Comparison of ENCODE assay signal across 11 cellular contexts in genomic region chr11:30991802-30992512, GRCh38.
"Had no signal": no experiment of that assay in that cellular context is flagged by ENCODE, and none has a peak within 500 bp of the region (broad histone marks: within the 10 kb centered on the region; RNA-seq: fewer than 3 reads in every experiment).

No MANE protein-coding gene starts in this region.

- H3K27me3 ChIP-seq: adrenal gland, gastrocnemius medialis, pancreas, stomach had no signal

- H3K9me3 ChIP-seq: adrenal gland, gastrocnemius medialis, pancreas, stomach, thoracic aorta had no signal

- H3K4me3 ChIP-seq: adrenal gland, coronary artery, gastrocnemius medialis, pancreas, stomach, thoracic aorta had no signal

- H3K36me3 ChIP-seq: adrenal gland, gastrocnemius medialis, pancreas, stomach, thoracic aorta had no signal

- H3K27ac Mint-ChIP-seq: activated CD4-positive, alpha-beta T cell treated with anti-CD3 and anti-CD28 coated beads, Interleukin-2, amount 10 ng/mL, durations not matched to agents 7 days and 5 days had no signal

- H3K27me3 Mint-ChIP-seq: activated CD4-positive, alpha-beta T cell treated with anti-CD3 and anti-CD28 coated beads, Interleukin-2, amount 10 ng/mL, durations not matched to agents 7 days and 5 days had no signal

- H3K4me1 ChIP-seq: adrenal gland, gastrocnemius medialis, pancreas, stomach had no signal

- DNase-seq: activated CD4-positive, alpha-beta T cell treated with anti-CD3 and anti-CD28 coated beads, Interleukin-2, amount 10 ng/mL, durations not matched to agents 7 days and 5 days; activated naive CD4-positive, alpha-beta T cell treated with anti-CD3 and anti-CD28 coated beads, Interleukin-2, amount 50 U/mL, for 16 hours; adrenal gland; effector CD4-positive, alpha-beta T cell; gastrocnemius medialis; kidney; pancreas; stomach; T1000 had no signal

- ATAC-seq: gastrocnemius medialis had no signal

- H3K9me3 Mint-ChIP-seq: activated CD4-positive, alpha-beta T cell treated with anti-CD3 and anti-CD28 coated beads, Interleukin-2, amount 10 ng/mL, durations not matched to agents 7 days and 5 days had no signal

- H3K4me3 Mint-ChIP-seq: activated CD4-positive, alpha-beta T cell treated with anti-CD3 and anti-CD28 coated beads, Interleukin-2, amount 10 ng/mL, durations not matched to agents 7 days and 5 days had no signal

- H3K4me1 Mint-ChIP-seq: activated CD4-positive, alpha-beta T cell treated with anti-CD3 and anti-CD28 coated beads, Interleukin-2, amount 10 ng/mL, durations not matched to agents 7 days and 5 days had no signal

- H3K27ac ChIP-seq: adrenal gland, coronary artery, gastrocnemius medialis, pancreas, stomach, thoracic aorta had no signal
